Comparison of ENCODE assay signal across 9 cellular contexts in the genomic region with DNA sequence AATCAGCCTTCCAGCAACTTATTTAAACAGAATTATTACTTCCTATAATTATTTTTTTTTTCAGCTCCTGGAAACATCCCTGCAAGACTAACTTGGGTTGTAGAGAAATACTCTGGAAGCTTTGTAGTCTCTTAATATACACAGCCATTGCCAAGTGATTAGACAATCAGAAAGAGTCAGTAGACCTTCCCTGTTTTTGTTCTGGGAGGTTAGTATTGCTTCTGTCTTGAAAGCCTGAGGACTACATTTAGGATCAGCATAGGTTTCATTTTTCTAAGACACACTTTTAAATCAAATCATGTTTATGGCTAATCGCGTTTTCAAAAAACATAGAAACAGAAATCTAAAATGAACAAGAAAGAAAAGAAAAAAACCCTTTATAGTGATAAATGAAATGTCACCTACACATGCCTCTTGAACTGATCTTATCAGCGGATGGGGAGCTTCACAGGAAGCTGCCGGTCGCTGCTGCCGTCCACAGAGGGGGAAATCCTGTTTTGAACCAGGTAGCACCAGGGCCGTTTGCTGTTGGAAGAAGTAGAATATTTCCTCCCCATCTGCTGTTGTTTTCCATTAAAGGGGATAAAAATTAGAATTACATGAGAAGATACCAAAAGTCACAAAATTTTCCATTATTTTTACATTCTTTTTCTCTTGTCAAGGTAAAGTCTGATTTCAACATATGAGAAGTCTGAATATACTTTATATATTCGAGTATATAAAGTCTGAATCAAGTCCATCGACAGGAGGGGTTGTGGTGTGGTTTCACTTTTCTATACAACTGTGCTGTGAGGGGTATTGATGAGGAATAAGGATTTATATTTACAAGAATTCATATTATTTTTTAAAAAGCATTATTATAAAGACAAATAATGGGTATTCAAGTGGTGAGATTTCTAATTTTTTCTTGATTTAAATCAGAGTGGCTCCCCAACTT.
DNase-seq lines count a peak whose midpoint lies in the region; ATAC-seq and TF ChIP-seq lines count a peak whose summit lies in the region.
"Had no signal": no experiment of that assay in that cellular context is flagged by ENCODE, and none has a peak within 500 bp of the region (broad histone marks: within the 10 kb centered on the region; RNA-seq: fewer than 3 reads in every experiment).

No MANE protein-coding gene starts in this region.

- no peak for TF ChIP-seq POLR2A in sigmoid colon (IDR thresholded peaks at IDR 0.05)

- DNase-seq in heart right ventricle, result no peak
- no peak for DNase-seq in left ventricle myocardium superior
- peak; percentile 32 for DNase-seq in activated gamma-delta T cell (lab: John Stamatoyannopoulos, UW)
- no peak for DNase-seq in sigmoid colon
- DNase-seq in tibial artery, result no peak
- no peak for DNase-seq in endodermal cell
- DNase-seq in LoVo (ENCODE audit: low spot score), result no peak
- no peak for DNase-seq in CD1c-positive myeloid dendritic cell (ENCODE audit: extremely low spot score)
- DNase-seq: cortex of kidney had no signal

- H3K27me3 ChIP-seq in heart right ventricle, result no peaks in the 10 kb centered on the region
- no peaks in the 10 kb centered on the region for H3K27me3 ChIP-seq in sigmoid colon
- H3K27me3 ChIP-seq in tibial artery, result no peaks in the 10 kb centered on the region
- no peaks in the 10 kb centered on the region for H3K27me3 ChIP-seq in endodermal cell (ENCODE audit: control insufficient read depth, insufficient read depth, low read length, poor library complexity, severe bottlenecking)

- H3K4me3 ChIP-seq in heart right ventricle, result peak overlapping the region in 2 of 10 donors; percentile 3 to 7
- H3K4me3 ChIP-seq in sigmoid colon, result no peak overlapping the region
- H3K4me3 ChIP-seq in tibial artery, result no peak overlapping the region
- no peak overlapping the region for H3K4me3 ChIP-seq in endodermal cell (ENCODE audit: low read length)

- H3K27ac Mint-ChIP-seq in endodermal cell, result no peak overlapping the region

- no peaks in the 10 kb centered on the region for H3K9me3 ChIP-seq in heart right ventricle
- no peaks in the 10 kb centered on the region for H3K9me3 ChIP-seq in sigmoid colon
- H3K9me3 ChIP-seq in tibial artery, result no peaks in the 10 kb centered on the region
- peaks cover 7% of the 10 kb centered on the region for H3K9me3 ChIP-seq in endodermal cell (ENCODE audit: control insufficient read depth, low read length)

- TF ChIP-seq CTCF in heart right ventricle (IDR thresholded peaks at IDR 0.05) (no peak), sigmoid colon (IDR thresholded peaks at IDR 0.05) (no peak), tibial artery (IDR thresholded peaks at IDR 0.05) (no peak), endodermal cell (conservative IDR thresholded peaks at IDR 0.05) (no peak)

- H3K4me1 Mint-ChIP-seq in endodermal cell, result peaks cover 8% of the 10 kb centered on the region

- H3K36me3 ChIP-seq in heart right ventricle, result no peaks in the 10 kb centered on the region
- H3K36me3 ChIP-seq in sigmoid colon, result no peaks in the 10 kb centered on the region
- no peaks in the 10 kb centered on the region for H3K36me3 ChIP-seq in tibial artery
- no peaks in the 10 kb centered on the region for H3K36me3 ChIP-seq in endodermal cell (ENCODE audit: control insufficient read depth, insufficient read depth, low read length)

- no peak overlapping the region for H3K4me3 Mint-ChIP-seq in endodermal cell

- intact Hi-C loops in heart right ventricle (cut with DNase I) (loop anchor here in 5 of 10 donors (5.0 to 10.0 kb wide), 5 partner anchors 36 to 132 kb away; no protein-coding TSS in a partner anchor), left ventricle myocardium superior (cut with micrococcal nuclease) (no loop called here), sigmoid colon (cut with DNase I) (no loop called here), tibial artery (cut with DNase I; ENCODE audit: low total_unique reads) (no loop called here)

- ATAC-seq in heart right ventricle, result no peak
- no peak for ATAC-seq in left ventricle myocardium superior

- no peak for TF ChIP-seq EP300 in sigmoid colon (IDR thresholded peaks at IDR 0.05)

- peaks cover 4% of the 10 kb centered on the region for H3K36me3 Mint-ChIP-seq in endodermal cell (ENCODE audit: low read depth)

- 48 to 50% methylated on average over 9 of the region's 9 CpGs for WGBS in heart right ventricle, 2 donors
- 49 to 84% methylated on average over 9 of the region's 9 CpGs for WGBS in sigmoid colon, 2 donors
- WGBS in endodermal cell (ENCODE audit: insufficient coverage in 1 of 2, insufficient read length in 1 of 2), 2 experiments, result 90% methylated on average over 9 of the region's 9 CpGs; no CpG with 5 or more reads in 1 of the 2 experiments

- peaks cover 2% of the 10 kb centered on the region for H3K9me3 Mint-ChIP-seq in endodermal cell

- H3K9ac ChIP-seq in endodermal cell (ENCODE audit: extremely low read depth, low read length, poor library complexity, severe bottlenecking), result no peak overlapping the region

- H3K27me3 Mint-ChIP-seq in endodermal cell (ENCODE audit: insufficient read depth), result peaks cover 2% of the 10 kb centered on the region

- H3K4me1 ChIP-seq in heart right ventricle (peaks cover 20 to 67% (median 61%) of the 10 kb centered on the region in 9 donors), sigmoid colon (peaks cover 0 to 60% (median 49%) of the 10 kb centered on the region in 4 donors), tibial artery (peaks cover 0 to 46% (median 34%) of the 10 kb centered on the region in 4 donors), endodermal cell (ENCODE audit: control insufficient read depth, insufficient read depth, low read length) (peaks cover 4% of the 10 kb centered on the region)

- H3K27ac ChIP-seq in heart right ventricle, result peak overlapping the region in 9 of 10 donors; percentile 84 to 98 (median 93)
- peak overlapping the region in 3 of 4 donors; percentile 83 to 93 (median 86) for H3K27ac ChIP-seq in sigmoid colon
- H3K27ac ChIP-seq in tibial artery, result peak overlapping the region; percentile 81 to 84
- H3K27ac ChIP-seq in endodermal cell (ENCODE audit: low read depth, low read length), result no peak overlapping the region
